Comparison of ENCODE assay signal across 9 cellular contexts in the genomic region with DNA sequence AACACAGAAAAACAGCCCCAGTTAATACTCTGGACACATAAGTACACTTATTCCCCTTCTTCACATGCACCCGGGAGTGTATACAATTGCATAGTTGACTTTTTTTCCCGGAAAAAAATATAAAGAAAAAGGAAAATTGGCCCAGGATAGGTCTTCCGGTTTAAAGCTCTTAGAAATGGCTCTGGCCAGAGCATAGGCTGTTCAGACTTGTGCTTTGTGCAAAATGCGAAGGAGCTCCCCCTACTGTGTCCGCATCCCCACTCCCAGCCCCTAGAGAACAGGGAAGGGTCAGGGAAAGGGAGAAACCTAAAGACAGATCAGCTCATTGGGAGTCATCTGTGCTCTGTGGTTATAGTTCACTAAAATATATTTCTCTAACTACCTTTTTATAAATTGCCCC. TPM values are rescaled to one million over a fixed set of nuclear protein-coding genes. Genes with fewer than 3 reads are reported as not detected.
A peak's percentile ranks its signal among the peaks of the same experiment; 100 is the strongest.
DNase-seq lines count a peak whose midpoint lies in the region; ATAC-seq and TF ChIP-seq lines count a peak whose summit lies in the region.
"Had no signal": no experiment of that assay in that cellular context is flagged by ENCODE, and none has a peak within 500 bp of the region (broad histone marks: within the 10 kb centered on the region; RNA-seq: fewer than 3 reads in every experiment).

No MANE protein-coding gene starts in this region.

- peaks cover 0 to 30% (median 23%) of the 10 kb centered on the region in 4 donors for H3K4me1 ChIP-seq in sigmoid colon

- H3K9me3 ChIP-seq in SK-N-MC (ENCODE audit: low read depth, low read length), result no peaks in the 10 kb centered on the region
- no peaks in the 10 kb centered on the region for H3K9me3 ChIP-seq in sigmoid colon

- DNase-seq in H7 (peak; percentile 84), SK-N-MC (ENCODE audit: low read depth, low spot score) (no peak), glutamatergic neuron (peak; percentile 61), sigmoid colon (no peak), epidermal melanocyte (ENCODE audit: insufficient read length, low spot score) (no peak), germinal center (ENCODE audit: low spot score) (no peak), NCI-H446 treated with DMSO at 0.1 percent for 48 hours (lab: John Stamatoyannopoulos, UW) (no peak)

- 18 to 54% methylated on average over 5 of the region's 5 CpGs for WGBS in sigmoid colon, 2 donors

- H3K27me3 Mint-ChIP-seq in glutamatergic neuron (ENCODE audit: unreplicated experiment), result peaks cover 4% of the 10 kb centered on the region
- H3K27me3 Mint-ChIP-seq: activated T-helper 17 cell treated with anti-CD3 and anti-CD28 coated beads, Interleukin-2, amount 50 U/mL, for 72 hours had no signal

- H3K27ac ChIP-seq in SK-N-MC (peak overlapping the region; percentile 81; the same call in 1 of the 2 replicates), sigmoid colon (peak overlapping the region; percentile 10 to 38 (median 22))

- no peak overlapping the region for H3K27ac Mint-ChIP-seq in glutamatergic neuron (ENCODE audit: unreplicated experiment)

- intact Hi-C loops in sigmoid colon (cut with DNase I), result no loop called here

- H3K4me3 ChIP-seq in H7 (ENCODE audit: insufficient read depth, low read depth, low read length), result no peak overlapping the region
- H3K4me3 ChIP-seq in SK-N-MC, result no peak overlapping the region
- H3K4me3 ChIP-seq in sigmoid colon, result no peak overlapping the region

- TF ChIP-seq CTCF in glutamatergic neuron (IDR thresholded peaks at IDR 0.05; ENCODE audit: partially characterized antibody, unreplicated experiment) (no peak), sigmoid colon (IDR thresholded peaks at IDR 0.05) (peak in 1 of 4 experiments; percentile 10)

- no peak for TF ChIP-seq EP300 in sigmoid colon (IDR thresholded peaks at IDR 0.05)

- H3K9me3 Mint-ChIP-seq in glutamatergic neuron (ENCODE audit: unreplicated experiment), result peaks cover 2% of the 10 kb centered on the region
- H3K9me3 Mint-ChIP-seq: activated T-helper 17 cell treated with anti-CD3 and anti-CD28 coated beads, Interleukin-2, amount 50 U/mL, for 72 hours had no signal

- H3K9ac ChIP-seq in SK-N-MC (ENCODE audit: insufficient read length), result no peak overlapping the region

- no peak for ATAC-seq in HG03039 (IDR thresholded peaks at IDR 0.05; ENCODE audit: unreplicated experiment)
- ATAC-seq: activated T-helper 17 cell treated with anti-CD3 and anti-CD28 coated beads, Interleukin-2, amount 50 U/mL, for 72 hours had no signal

- no peak for TF ChIP-seq POLR2A in sigmoid colon (IDR thresholded peaks at IDR 0.05)

- H3K27me3 ChIP-seq in H7 (ENCODE audit: control insufficient read depth, insufficient read depth, low read length) (no peaks in the 10 kb centered on the region), sigmoid colon (no peaks in the 10 kb centered on the region)

- H3K36me3 ChIP-seq in H7 (replicated peaks; ENCODE audit: control insufficient read depth, insufficient read depth, low read length), result peaks cover 14% of the 10 kb centered on the region
- peaks cover 17% of the 10 kb centered on the region; the same call in 1 of the 2 replicates for H3K36me3 ChIP-seq in SK-N-MC (ENCODE audit: insufficient read depth, low read length)
- H3K36me3 ChIP-seq in sigmoid colon, result peaks cover 9 to 36% (median 21%) of the 10 kb centered on the region in 4 donors

- no peak overlapping the region for H3K4me3 Mint-ChIP-seq in glutamatergic neuron (ENCODE audit: unreplicated experiment)
- H3K4me3 Mint-ChIP-seq: activated T-helper 17 cell treated with anti-CD3 and anti-CD28 coated beads, Interleukin-2, amount 50 U/mL, for 72 hours had no signal

- H3K36me3 Mint-ChIP-seq in glutamatergic neuron (ENCODE audit: unreplicated experiment), result peaks cover 6% of the 10 kb centered on the region

- H3K4me1 Mint-ChIP-seq in glutamatergic neuron (ENCODE audit: low read depth, unreplicated experiment), result peaks cover 33% of the 10 kb centered on the region

RNA-seq across cellular contexts. Expression of a gene that starts 5.5 kb away (rescaled TPM):
- 5.2 and 7.9 TPM in 2 replicates for total RNA-seq in H7 (2014; rRNA removed; shearing (Covaris generic))
- total RNA-seq in glutamatergic neuron (ENCODE audit: unreplicated experiment) (2.6 TPM), sigmoid colon (10 to 100 TPM; 10.3 to 22.5 (median 17.9) TPM)
- polyA plus RNA-seq in sigmoid colon, result 10 to 100 TPM; 69.9 to 85.8 (median 76.9) TPM

RNA-seq across cellular contexts. Expression of a gene that starts 14.6 kb away (rescaled TPM):
- total RNA-seq in H7 (2014; rRNA removed; shearing (Covaris generic)), result 32.8 and 39.7 TPM in 2 replicates
- total RNA-seq in glutamatergic neuron (ENCODE audit: unreplicated experiment), result 47.3 TPM
- 10 to 100 TPM in 2 of 4 donors, 1 to 10 TPM in 2; 7.8 to 17.7 (median 10.4) TPM for total RNA-seq in sigmoid colon
- 10 to 100 TPM; 19.0 to 51.1 (median 30.6) TPM for polyA plus RNA-seq in sigmoid colon

RNA-seq across cellular contexts. Expression of a gene that starts 24.6 kb away (rescaled TPM):
- 40.3 and 42.3 TPM in 2 replicates for total RNA-seq in H7 (2014; rRNA removed; shearing (Covaris generic))
- total RNA-seq in glutamatergic neuron (ENCODE audit: unreplicated experiment) (34.9 TPM), sigmoid colon (1 to 10 TPM; 3.3 to 6.9 (median 5.7) TPM)
- 1 to 10 TPM in 1 of 3 donors, under 1 TPM in 1, not detected in 1; 0.60 to 2.7 TPM for polyA plus RNA-seq in sigmoid colon

RNA-seq across cellular contexts. Expression of a gene that starts 42.8 kb away (rescaled TPM):
- 27.7 and 40.1 TPM in 2 replicates for total RNA-seq in H7 (2014; rRNA removed; shearing (Covaris generic))
- total RNA-seq in glutamatergic neuron (ENCODE audit: unreplicated experiment) (6.4 TPM), sigmoid colon (10 to 100 TPM; 36.0 to 61.4 (median 50.6) TPM)
- polyA plus RNA-seq in sigmoid colon, result 10 to 100 TPM; 19.2 to 26.6 (median 21.5) TPM

Comparison
In these comparisons a context has a peak if more than half of its experiments do, and no peak if none do; other contexts are left out.
1. DNase-seq: peak in H7 (single experiment) and glutamatergic neuron (single experiment); none in SK-N-MC (single experiment), sigmoid colon (single experiment), epidermal melanocyte (single experiment), germinal center (single experiment) and NCI-H446 treated with DMSO at 0.1 percent for 48 hours (single experiment).